Comparison of ENCODE assay signal across 8 cellular contexts in the genomic region with DNA sequence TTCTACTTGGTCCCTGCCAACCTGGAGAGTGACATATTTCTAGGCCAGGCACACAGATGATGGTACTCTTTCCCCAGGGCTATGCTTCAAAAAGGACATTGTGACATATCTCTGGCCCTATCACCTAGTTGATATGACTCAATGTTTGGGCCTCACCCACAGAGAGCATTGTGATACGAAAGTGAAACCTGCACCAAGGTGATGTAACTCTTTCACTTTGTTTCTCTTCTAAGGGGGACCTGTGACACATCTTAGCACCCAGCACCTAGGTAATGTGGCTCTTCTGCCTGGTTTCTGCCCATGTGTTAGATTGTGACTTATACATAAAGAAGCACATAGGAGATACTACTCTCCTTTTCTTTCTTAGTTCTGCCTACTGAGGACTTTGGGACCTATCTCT.
DNase-seq lines count a peak whose midpoint lies in the region; ATAC-seq and TF ChIP-seq lines count a peak whose summit lies in the region.
"Not testable (repeated sequence)": the region's sequence is repeated elsewhere in the genome, so short reads cannot be mapped to it uniquely, and the experiment has no call there.

No MANE protein-coding gene starts in this region.

- intact Hi-C loops in activated CD8-positive, alpha-beta T cell treated with anti-CD3 and anti-CD28 coated beads for 36 hours (cut with micrococcal nuclease): not testable (repeated sequence)

- POLR2A ChIA-PET in activated CD8-positive, alpha-beta T cell treated with anti-CD3 and anti-CD28 coated beads for 36 hours (lab: Charles Lee): not testable (repeated sequence)

- ATAC-seq in GM18498 (IDR thresholded peaks at IDR 0.05; ENCODE audit: unreplicated experiment): peak; percentile 99
- ATAC-seq in GM19455 (IDR thresholded peaks at IDR 0.05; ENCODE audit: unreplicated experiment): peak; percentile 80
- ATAC-seq in HG02588 (IDR thresholded peaks at IDR 0.05; ENCODE audit: unreplicated experiment): peak; percentile 98
- ATAC-seq in HG02884 (IDR thresholded peaks at IDR 0.05; ENCODE audit: unreplicated experiment): peak; percentile 82
- ATAC-seq in HG03139 (IDR thresholded peaks at IDR 0.05; ENCODE audit: unreplicated experiment): peak; percentile 70
- peak; percentile 99 for ATAC-seq in HG03460 (IDR thresholded peaks at IDR 0.05; ENCODE audit: unreplicated experiment)
- ATAC-seq in activated CD8-positive, alpha-beta T cell treated with anti-CD3 and anti-CD28 coated beads for 36 hours: peak; percentile 89
- peak; percentile 56 for ATAC-seq in central memory CD8-positive, alpha-beta T cell (replicated peaks; ENCODE audit: extremely low read depth, poor library complexity, severe bottlenecking)

- CTCF ChIA-PET in activated CD8-positive, alpha-beta T cell treated with anti-CD3 and anti-CD28 coated beads for 36 hours (lab: Charles Lee): not testable (repeated sequence)

- TF ChIP-seq CTCF in activated CD8-positive, alpha-beta T cell treated with anti-CD3 and anti-CD28 coated beads for 36 hours (IDR thresholded peaks at IDR 0.05): not testable (repeated sequence)

- not testable (repeated sequence) for H3K4me1 Mint-ChIP-seq in activated CD8-positive, alpha-beta T cell treated with anti-CD3 and anti-CD28 coated beads for 36 hours (ENCODE audit: low read depth); central memory CD8-positive, alpha-beta T cell

- H3K27me3 Mint-ChIP-seq in activated CD8-positive, alpha-beta T cell treated with anti-CD3 and anti-CD28 coated beads for 36 hours; central memory CD8-positive, alpha-beta T cell: not testable (repeated sequence)

- H3K27ac Mint-ChIP-seq in activated CD8-positive, alpha-beta T cell treated with anti-CD3 and anti-CD28 coated beads for 36 hours; central memory CD8-positive, alpha-beta T cell (ENCODE audit: low read depth): not testable (repeated sequence)

- not testable (repeated sequence) for H3K4me3 Mint-ChIP-seq in activated CD8-positive, alpha-beta T cell treated with anti-CD3 and anti-CD28 coated beads for 36 hours; central memory CD8-positive, alpha-beta T cell

- not testable (repeated sequence) for H3K9me3 Mint-ChIP-seq in activated CD8-positive, alpha-beta T cell treated with anti-CD3 and anti-CD28 coated beads for 36 hours; central memory CD8-positive, alpha-beta T cell

- not testable (repeated sequence) for DNase-seq in activated CD8-positive, alpha-beta T cell treated with anti-CD3 and anti-CD28 coated beads for 36 hours; central memory CD8-positive, alpha-beta T cell (ENCODE audit: low spot score in 2 of 2)

- not testable (repeated sequence) for H3K36me3 Mint-ChIP-seq in activated CD8-positive, alpha-beta T cell treated with anti-CD3 and anti-CD28 coated beads for 36 hours (ENCODE audit: low read depth); central memory CD8-positive, alpha-beta T cell (ENCODE audit: insufficient read depth)
